Comparison of ENCODE assay signal across 21 cellular contexts in genomic region chr1:105686874-105687690, GRCh38.
DNase-seq lines count a peak whose midpoint lies in the region; ATAC-seq, FAIRE-seq and TF ChIP-seq lines count a peak whose summit lies in the region.
"Had no signal": no experiment of that assay in that cellular context is flagged by ENCODE, and none has a peak within 500 bp of the region (broad histone marks: within the 10 kb centered on the region; RNA-seq: fewer than 3 reads in every experiment).

No MANE protein-coding gene starts in this region.

- no peak overlapping the region for H3K4me3 Mint-ChIP-seq in stimulated activated memory B cell treated with anti-CD40 and anti-IgM and Interleukin-4, amounts not matched to agents 10 μg/mL and 1 μg/mL and 100 μg/mL, for 72 hours
- H3K4me3 Mint-ChIP-seq in HFFc6 = no peak overlapping the region
- H3K4me3 Mint-ChIP-seq: CD14-positive monocyte; CD8-positive, alpha-beta T cell; H9 had no signal

- H3K23me2 ChIP-seq in H1 (ENCODE audit: low read depth, low read length) = no peaks in the 10 kb centered on the region

- TF ChIP-seq EP300 in H1 (IDR thresholded peaks at IDR 0.05; ENCODE audit: borderline replicate concordance in 1 of 2, low read depth in 2 of 2, low read length in 2 of 2) (no peak), stomach (IDR thresholded peaks at IDR 0.05) (no peak)

- H2BK120ac ChIP-seq in IMR-90 (ENCODE audit: low read depth, low read length) (no peak overlapping the region), H1 (replicated peaks; ENCODE audit: low read depth, low read length) (no peak overlapping the region)

- H2AK9ac ChIP-seq in IMR-90 (replicated peaks; ENCODE audit: low read depth, low read length, poor library complexity) = no peak overlapping the region

- intact Hi-C loops in IMR-90 (cut with micrococcal nuclease) = no loop called here
- intact Hi-C loops in stomach (cut with DNase I; ENCODE audit: low total_unique reads) = no loop called here

- TF ChIP-seq CTCF in IMR-90 (conservative IDR thresholded peaks at IDR 0.05; ENCODE audit: low read depth, low read length) (no peak), H1 (IDR thresholded peaks at IDR 0.05; ENCODE audit: control extremely low read depth in 1 of 3, insufficient read depth in 1 of 3, low read depth in 1 of 3, low read length in 3 of 3) (no peak), HFFc6 (IDR thresholded peaks at IDR 0.05) (no peak), stomach (IDR thresholded peaks at IDR 0.05) (no peak)

- no peak overlapping the region for H3K27ac Mint-ChIP-seq in stimulated activated memory B cell treated with anti-CD40 and anti-IgM and Interleukin-4, amounts not matched to agents 10 μg/mL and 1 μg/mL and 100 μg/mL, for 72 hours
- no peak overlapping the region for H3K27ac Mint-ChIP-seq in HFFc6
- H3K27ac Mint-ChIP-seq: CD8-positive, alpha-beta T cell; H9 had no signal

- H4K8ac ChIP-seq in IMR-90 (ENCODE audit: low read depth in 2 of 2, low read length in 2 of 2) (no peak overlapping the region), H1 (ENCODE audit: extremely low read depth, insufficient read depth, low read length) (peak overlapping the region; percentile 68; the same call in 1 of the 2 replicates)

- H3K4me1 ChIP-seq in IMR-90 (ENCODE audit: control insufficient read depth, insufficient read depth, low read length) = no peaks in the 10 kb centered on the region
- no peaks in the 10 kb centered on the region for H3K4me1 ChIP-seq in H1 (replicated peaks in 1 of 4; ENCODE audit: control insufficient read depth in 3 of 4, insufficient read depth in 4 of 4, low read length in 3 of 4)
- no peaks in the 10 kb centered on the region for H3K4me1 ChIP-seq in stomach
- H3K4me1 ChIP-seq: A549 had no signal

- CTCF ChIA-PET in IMR-90 (lab: Yijun Ruan, JAX) (no interaction called here), H1 (lab: Charles Lee; ENCODE audit: partially characterized antibody) (interaction anchor here (1.3 kb wide), 1 partner anchor 107 kb away, joined by 4 read pairs; no protein-coding TSS in a partner anchor)

- H2AK5ac ChIP-seq in IMR-90 (ENCODE audit: low read depth, low read length) (no peak overlapping the region), H1 (ENCODE audit: low read depth, low read length) (no peak overlapping the region)

- H3K79me1 ChIP-seq in IMR-90 (ENCODE audit: low read depth in 1 of 2, low read length in 2 of 2) (no peaks in the 10 kb centered on the region), H1 (ENCODE audit: low read depth, low read length) (no peaks in the 10 kb centered on the region)

- H2BK5ac ChIP-seq in IMR-90 (ENCODE audit: low read depth, low read length, poor library complexity, severe bottlenecking) (no peak overlapping the region), H1 (ENCODE audit: low read depth, low read length) (no peak overlapping the region)

- no peaks in the 10 kb centered on the region for H3K79me2 ChIP-seq in H1 (ENCODE audit: control insufficient read depth in 1 of 2, insufficient read depth in 2 of 2, low read length in 2 of 2)

- H3K36me3 ChIP-seq in IMR-90 (ENCODE audit: control insufficient read depth, insufficient read depth, low read length) (no peaks in the 10 kb centered on the region), H1 (ENCODE audit: control insufficient read depth in 2 of 4, insufficient read depth in 4 of 4, low read length in 3 of 4) (no peaks in the 10 kb centered on the region), stomach (no peaks in the 10 kb centered on the region)

- H3K4me3 ChIP-seq in IMR-90 (ENCODE audit: insufficient read depth, low read depth, low read length) = no peak overlapping the region
- H3K4me3 ChIP-seq in H1 (ENCODE audit: extremely low read depth in 1 of 4, insufficient read depth in 2 of 4, low read depth in 3 of 4, low read length in 4 of 4) = no peak overlapping the region
- no peak overlapping the region for H3K4me3 ChIP-seq in stomach
- H3K4me3 ChIP-seq: A549 had no signal

- H3K4ac ChIP-seq in IMR-90 (ENCODE audit: low read depth, low read length) (no peak overlapping the region), H1 (replicated peaks; ENCODE audit: insufficient read length, low read depth, low read length) (no peak overlapping the region)

- BruUV-seq in IMR-90 (replicated peaks; lab: Mats Ljungman, UMichigan) = no TSS peak

- H3K56ac ChIP-seq in IMR-90 (ENCODE audit: extremely low read depth, insufficient read depth, low read length) (no peak overlapping the region), H1 (replicated peaks; ENCODE audit: insufficient read length, low read depth, low read length) (no peak overlapping the region)

- peaks cover 3% of the 10 kb centered on the region for H3K9me3 Mint-ChIP-seq in stimulated activated memory B cell treated with anti-CD40 and anti-IgM and Interleukin-4, amounts not matched to agents 10 μg/mL and 1 μg/mL and 100 μg/mL, for 72 hours
- H3K9me3 Mint-ChIP-seq in HFFc6 = peaks cover 13% of the 10 kb centered on the region

- H3K27me3 ChIP-seq in IMR-90 (ENCODE audit: control insufficient read depth, insufficient read depth, low read length) (no peaks in the 10 kb centered on the region), H1 (replicated peaks in 1 of 4; ENCODE audit: control insufficient read depth in 3 of 4, extremely low read depth in 1 of 4, insufficient read depth in 3 of 4, low read length in 3 of 4) (no peaks in the 10 kb centered on the region), stomach (no peaks in the 10 kb centered on the region)

- no peak for DNase-seq in IMR-90
- DNase-seq in H1 (ENCODE audit: low read depth in 1 of 2, low spot score in 2 of 2) = no peak
- DNase-seq in retina = peak; percentile 2
- DNase-seq in HFFc6 = no peak
- no peak for DNase-seq in stomach
- DNase-seq: COR-L47, DMS153, DMS79 treated with DMSO at 0.1 percent for 48 hours, EL, H9 had no signal

- no peak overlapping the region for H3K18ac ChIP-seq in IMR-90 (ENCODE audit: low read depth, low read length)
- H3K18ac ChIP-seq in H1 (ENCODE audit: extremely low read depth, low read length) = no peak overlapping the region

- no peak overlapping the region for H3K14ac ChIP-seq in IMR-90 (replicated peaks; ENCODE audit: low read depth, low read length)
- no peak overlapping the region for H3K14ac ChIP-seq in H1 (ENCODE audit: insufficient read length)

- FAIRE-seq in H1 (lab: Jason Lieb, UNC) = no peak
- FAIRE-seq: A549, D721Med, G401.6, GM12892, GM19239, HepG2 had no signal

- in situ Hi-C loops in IMR-90 (cut with MboI; ENCODE audit: low sequenced_read_pairs) = no loop called here

- peak overlapping the region; percentile 32 for H2AFZ ChIP-seq in IMR-90 (replicated peaks; ENCODE audit: low read length, poor library complexity)
- H2AFZ ChIP-seq in H1 (ENCODE audit: low read length) = no peak overlapping the region

- H3K9me3 ChIP-seq in IMR-90 (ENCODE audit: control insufficient read depth, insufficient read depth, low read length) (peaks cover 13% of the 10 kb centered on the region), H1 (ENCODE audit: insufficient read depth in 2 of 2, low read depth in 1 of 2, low read length in 1 of 2) (no peaks in the 10 kb centered on the region), stomach (no peaks in the 10 kb centered on the region)
- H3K9me3 ChIP-seq: A549 had no signal

- H3K9me1 ChIP-seq in IMR-90 (ENCODE audit: insufficient read depth, low read length) = no peaks in the 10 kb centered on the region

- TF ChIP-seq RAD21 in IMR-90 (IDR thresholded peaks at IDR 0.05; ENCODE audit: low read length) (no peak), H1 (IDR thresholded peaks at IDR 0.05 in 1 of 2, conservative IDR thresholded peaks at IDR 0.05 in 1 of 2; ENCODE audit: low read depth in 2 of 2, low read length in 2 of 2) (no peak)

- TF ChIP-seq POLR2A in IMR-90 (IDR thresholded peaks at IDR 0.05; ENCODE audit: low read depth, low read length) (no peak), H1 (IDR thresholded peaks at IDR 0.05; ENCODE audit: control extremely low read depth in 1 of 2, low read depth in 2 of 2, low read length in 2 of 2) (no peak), stomach (IDR thresholded peaks at IDR 0.05) (no peak)

- H2BK15ac ChIP-seq in IMR-90 (ENCODE audit: low read depth, low read length) (no peak overlapping the region), H1 (ENCODE audit: low read length) (no peak overlapping the region)

- ATAC-seq in IMR-90 (ENCODE audit: low read depth) = no peak
- peak; percentile 44 for ATAC-seq in stimulated activated memory B cell treated with anti-CD40 and anti-IgM and Interleukin-4, amounts not matched to agents 10 μg/mL and 1 μg/mL and 100 μg/mL, for 72 hours
- ATAC-seq in HG02970 (IDR thresholded peaks at IDR 0.05; ENCODE audit: low FRiP score, unreplicated experiment) = no peak
- no peak for ATAC-seq in GM19324 (IDR thresholded peaks at IDR 0.05; ENCODE audit: low FRiP score, unreplicated experiment)
- ATAC-seq: A549; CD8-positive, alpha-beta T cell; HepG2 had no signal

- dilution Hi-C loops in IMR-90 (cut with HindIII; ENCODE audit: low sequenced_read_pairs, unreplicated experiment) = no loop called here

- H3K4me2 ChIP-seq in IMR-90 (ENCODE audit: low read depth, low read length) (no peak overlapping the region), H1 (ENCODE audit: insufficient read depth in 1 of 2, low read depth in 2 of 2, low read length in 2 of 2) (no peak overlapping the region)
- H3K4me2 ChIP-seq: A549 had no signal

- no peak overlapping the region for H3K23ac ChIP-seq in IMR-90 (ENCODE audit: low read depth, low read length)
- no peak overlapping the region for H3K23ac ChIP-seq in H1 (ENCODE audit: insufficient read length)

- H4K20me1 ChIP-seq in IMR-90 (ENCODE audit: insufficient read depth, low read length) = no peaks in the 10 kb centered on the region
- no peaks in the 10 kb centered on the region for H4K20me1 ChIP-seq in H1 (replicated peaks in 1 of 2; ENCODE audit: control insufficient read depth in 1 of 2, insufficient read depth in 2 of 2, low read length in 2 of 2)

- WGBS in IMR-90 (ENCODE audit: extremely low coverage in 2 of 2, insufficient read length in 1 of 2), 2 experiments = 100% methylated on average over 2 of the region's 15 CpGs; no CpG with 5 or more reads in 1 of the 2 experiments
- 93% methylated on average over 15 of the region's 15 CpGs; no CpG with 5 or more reads in 1 of the 2 experiments for WGBS in H1 (ENCODE audit: extremely low coverage in 1 of 2, insufficient coverage in 1 of 2, insufficient read length in 1 of 2, insufficient replicate concordance in 2 of 2, low coverage in 1 of 2, low lambda C conversion rate in 2 of 2, missing lambda C conversion rate in 1 of 2), 2 experiments
- 84 to 90% (median 88%) methylated on average over 9 to 15 of the region's 15 CpGs for WGBS in stomach, 5 donors

- POLR2A ChIA-PET in IMR-90 (lab: Charles Lee; ENCODE audit: unreplicated experiment) (no interaction called here), H1 (lab: Charles Lee; ENCODE audit: partially characterized antibody) (no interaction called here)

- H4K91ac ChIP-seq in IMR-90 (ENCODE audit: insufficient read depth, low read depth, low read length) = no peak overlapping the region
- H4K91ac ChIP-seq in H1 (replicated peaks; ENCODE audit: insufficient read length, low read length) = no peak overlapping the region

- no peaks in the 10 kb centered on the region for H3K27me3 Mint-ChIP-seq in stimulated activated memory B cell treated with anti-CD40 and anti-IgM and Interleukin-4, amounts not matched to agents 10 μg/mL and 1 μg/mL and 100 μg/mL, for 72 hours
- no peaks in the 10 kb centered on the region for H3K27me3 Mint-ChIP-seq in HFFc6 (ENCODE audit: insufficient read depth)

- H3K9ac ChIP-seq in IMR-90 (ENCODE audit: low read depth, low read length) = no peak overlapping the region
- H3K9ac ChIP-seq in H1 (replicated peaks in 1 of 4; ENCODE audit: extremely low read depth in 1 of 4, low read depth in 3 of 4, low read length in 3 of 4) = no peak overlapping the region

- H3K36me3 Mint-ChIP-seq in stimulated activated memory B cell treated with anti-CD40 and anti-IgM and Interleukin-4, amounts not matched to agents 10 μg/mL and 1 μg/mL and 100 μg/mL, for 72 hours = no peaks in the 10 kb centered on the region
- H3K36me3 Mint-ChIP-seq in HFFc6 (ENCODE audit: low read depth) = no peaks in the 10 kb centered on the region
- H3K36me3 Mint-ChIP-seq: CD14-positive monocyte; CD8-positive, alpha-beta T cell had no signal

- no peak overlapping the region for H2BK20ac ChIP-seq in IMR-90 (ENCODE audit: low read depth, low read length)
- H2BK20ac ChIP-seq in H1 (ENCODE audit: low read length) = no peak overlapping the region

- H3K27ac ChIP-seq in IMR-90 (ENCODE audit: insufficient read depth, low read length) (no peak overlapping the region), H1 (ENCODE audit: low read depth, low read length) (no peak overlapping the region), stomach (no peak overlapping the region)
- H3K27ac ChIP-seq: A549 had no signal

- no peaks in the 10 kb centered on the region for H3K4me1 Mint-ChIP-seq in stimulated activated memory B cell treated with anti-CD40 and anti-IgM and Interleukin-4, amounts not matched to agents 10 μg/mL and 1 μg/mL and 100 μg/mL, for 72 hours
- no peaks in the 10 kb centered on the region for H3K4me1 Mint-ChIP-seq in HFFc6 (ENCODE audit: low read depth)
- H3K4me1 Mint-ChIP-seq: CD14-positive monocyte, H9 had no signal

- no peak overlapping the region for H4K5ac ChIP-seq in IMR-90 (ENCODE audit: low read depth, low read length)
- H4K5ac ChIP-seq in H1 (ENCODE audit: insufficient read length, low read depth, low read length) = no peak overlapping the region

- H2BK12ac ChIP-seq in H1 (ENCODE audit: low read depth, low read length) = no peak overlapping the region
